Comparison of ENCODE assay signal across 33 cellular contexts in the genomic region with DNA sequence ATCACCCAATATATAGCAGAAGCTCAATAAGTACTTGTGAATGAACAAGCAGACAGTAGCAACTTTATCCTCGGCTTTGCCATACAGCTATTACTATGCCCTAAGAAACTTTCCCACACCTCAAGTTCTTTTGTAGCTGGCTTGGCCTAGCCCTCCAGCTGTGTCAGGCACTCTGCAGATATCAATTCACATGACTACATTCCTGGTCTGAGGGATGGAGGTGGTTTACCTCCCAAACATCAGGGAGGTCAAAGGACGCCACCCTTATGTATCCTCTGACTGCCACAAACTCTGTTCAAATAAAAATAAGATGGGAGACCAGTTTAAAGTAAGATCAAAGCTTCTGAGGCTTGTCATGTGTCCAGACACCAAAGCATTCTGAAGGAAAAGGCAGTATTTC.
"Had no signal": no experiment of that assay in that cellular context is flagged by ENCODE, and none has a peak within 500 bp of the region (broad histone marks: within the 10 kb centered on the region; RNA-seq: fewer than 3 reads in every experiment).

No MANE protein-coding gene starts in this region.

- FAIRE-seq: astrocyte had no signal

- H3K27ac ChIP-seq: adrenal gland, body of pancreas, breast epithelium, Peyer's patch, VCaP had no signal

- H3K27me3 ChIP-seq: adrenal gland, body of pancreas, breast epithelium, Peyer's patch had no signal

- H3K36me3 ChIP-seq: adrenal gland, breast epithelium, Peyer's patch had no signal

- H3K4me3 ChIP-seq: adrenal gland, body of pancreas, breast epithelium, Peyer's patch had no signal

- H3K9me3 ChIP-seq: adrenal gland, body of pancreas, breast epithelium, Peyer's patch had no signal

- DNase-seq: activated B cell treated with CpG ODN at 0.5 μM for 24 hours; activated CD4-positive, alpha-beta memory T cell treated with anti-CD3 and anti-CD28 coated beads for 36 hours; activated CD4-positive, alpha-beta T cell treated with anti-CD3 and anti-CD28 coated beads for 4 hours; activated CD4-positive, alpha-beta T cell treated with anti-CD3 and anti-CD28 coated beads, Interleukin-2, amount 50 U/mL, for 1 hour; activated CD4-positive, CD25-positive, alpha-beta regulatory T cell treated with anti-CD3 and anti-CD28 coated beads, Interleukin-2, amount 50 U/mL, for 72 hours; activated CD8-positive, alpha-beta memory T cell treated with anti-CD3 and anti-CD28 coated beads, Interleukin-2, amount 50 U/mL, for 4 hours; activated gamma-delta T cell treated with Interleukin-2 at 50 U/mL for 16 hours; activated naive CD4-positive, alpha-beta T cell treated with anti-CD3 and anti-CD28 coated beads for 36 hours; activated T-cell treated with anti-CD3 and anti-CD28 coated beads for 4 hours; activated T-cell treated with anti-CD3 and anti-CD28 coated beads, Interleukin-2, amount 50 U/mL, for 4 hours; adrenal gland; body of pancreas; Karpas-422; NCI-H1048; NCI-H1436 treated with DMSO at 0.1 percent for 48 hours; NCI-H1694 treated with DMSO at 0.1 percent for 48 hours; NCI-H2029; NCI-H345; NCI-H524 treated with DMSO at 0.1 percent for 48 hours; NCI-H748 treated with DMSO at 0.1 percent for 48 hours; NK-92 treated with Interleukin-12 subunit alpha and Interleukin-12 subunit beta, amount 100 ng/mL, for 24 hours; PC-3; Peyer's patch; RPMI8226; SIG-M5; T-cell; T-helper 17 cell; T-helper 9 cell had no signal

- ATAC-seq: activated naive CD4-positive, alpha-beta T cell treated with anti-CD3 and anti-CD28 coated beads, Interleukin-2, amount 50 U/mL, for 72 hours; activated T-cell treated with anti-CD3 and anti-CD28 coated beads, Interleukin-2, amount 50 U/mL, for 4 hours; body of pancreas; PC-3; SK-N-SH treated with all-trans-retinoic acid at 6 μM for 48 hours; T-cell; T-helper 17 cell had no signal

- H3K4me1 ChIP-seq: adrenal gland, body of pancreas, breast epithelium, Peyer's patch had no signal
